Comparison of ENCODE assay signal across 11 cellular contexts in the genomic region with DNA sequence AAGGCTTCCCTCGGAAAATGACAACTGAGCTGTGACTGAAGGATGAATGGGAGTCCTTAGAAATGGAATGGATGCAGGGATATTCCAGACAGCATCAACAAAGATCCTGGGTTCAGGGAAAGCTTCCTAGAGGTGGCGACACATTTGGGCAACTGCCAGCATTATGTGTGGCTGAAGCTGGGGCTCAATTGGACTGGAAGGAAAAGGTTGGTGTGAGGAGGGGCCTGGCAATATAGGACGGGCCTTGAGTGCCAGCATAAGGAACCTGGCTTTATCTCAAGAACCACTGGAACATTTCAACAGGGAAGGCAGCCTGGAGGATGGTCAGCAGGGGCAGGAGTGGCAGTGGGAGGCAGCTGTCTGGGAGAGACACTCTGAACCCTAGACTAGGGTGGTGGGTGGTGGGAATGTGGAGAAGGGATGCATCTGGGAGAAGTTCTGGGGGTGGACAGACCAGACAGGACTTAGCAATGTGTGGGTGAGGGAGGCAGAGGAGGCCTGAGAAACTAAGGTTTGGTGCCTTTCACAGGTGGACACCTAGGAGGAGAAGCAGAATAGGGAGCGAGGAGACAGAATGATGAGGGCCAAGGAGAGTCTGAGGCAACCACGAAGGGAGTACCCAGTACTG. TPM values are rescaled to one million over a fixed set of nuclear protein-coding genes. Genes with fewer than 3 reads are reported as not detected.
DNase-seq lines count a peak whose midpoint lies in the region; ATAC-seq lines count a peak whose summit lies in the region.
"Had no signal": no experiment of that assay in that cellular context is flagged by ENCODE, and none has a peak within 500 bp of the region (broad histone marks: within the 10 kb centered on the region; RNA-seq: fewer than 3 reads in every experiment).

No MANE protein-coding gene starts in this region.

- peak overlapping the region; percentile 88 for H3K4me3 Mint-ChIP-seq in activated CD4-positive, alpha-beta T cell treated with anti-CD3 and anti-CD28 coated beads, Interleukin-2, amount 10 ng/mL, durations not matched to agents 24 days and 14 days
- peak overlapping the region; percentile 73 for H3K4me3 Mint-ChIP-seq in activated T-cell treated with anti-CD3 and anti-CD28 coated beads, Interleukin-2, amount 50 U/mL, for 4 hours

- H3K9me3 Mint-ChIP-seq in activated CD4-positive, alpha-beta T cell treated with anti-CD3 and anti-CD28 coated beads, Interleukin-2, amount 10 ng/mL, durations not matched to agents 24 days and 14 days: no peaks in the 10 kb centered on the region
- H3K9me3 Mint-ChIP-seq in activated T-cell treated with anti-CD3 and anti-CD28 coated beads, Interleukin-2, amount 50 U/mL, for 4 hours: no peaks in the 10 kb centered on the region

- no peak for ATAC-seq in activated T-cell treated with anti-CD3 and anti-CD28 coated beads, Interleukin-2, amount 50 U/mL, for 4 hours

- H3K27ac ChIP-seq in subcutaneous abdominal adipose tissue (ENCODE audit: low read depth, low read length): peak overlapping the region; percentile 54
- H3K27ac ChIP-seq: uterus had no signal

- H3K27ac Mint-ChIP-seq in activated CD4-positive, alpha-beta T cell treated with anti-CD3 and anti-CD28 coated beads, Interleukin-2, amount 10 ng/mL, durations not matched to agents 24 days and 14 days: peak overlapping the region; percentile 98

- H3K9ac ChIP-seq in subcutaneous abdominal adipose tissue (ENCODE audit: low read length in 5 of 5): peak overlapping the region in 2 of 5 donors; percentile 6 to 35

- no peaks in the 10 kb centered on the region for H3K27me3 ChIP-seq in subcutaneous abdominal adipose tissue (ENCODE audit: control insufficient read depth in 5 of 5, insufficient read depth in 4 of 5, low read length in 5 of 5)
- H3K27me3 ChIP-seq: uterus had no signal

- H3K4me1 ChIP-seq in subcutaneous abdominal adipose tissue (ENCODE audit: control insufficient read depth in 5 of 5, insufficient read depth in 5 of 5, low read length in 5 of 5): peaks cover 19 to 89% (median 80%) of the 10 kb centered on the region in 5 donors

- H3K4me1 Mint-ChIP-seq in activated CD4-positive, alpha-beta T cell treated with anti-CD3 and anti-CD28 coated beads, Interleukin-2, amount 10 ng/mL, durations not matched to agents 24 days and 14 days: peaks cover 78% of the 10 kb centered on the region
- peaks cover 87% of the 10 kb centered on the region for H3K4me1 Mint-ChIP-seq in activated T-cell treated with anti-CD3 and anti-CD28 coated beads, Interleukin-2, amount 50 U/mL, for 4 hours (ENCODE audit: low read depth)

- H3K36me3 Mint-ChIP-seq in activated CD4-positive, alpha-beta T cell treated with anti-CD3 and anti-CD28 coated beads, Interleukin-2, amount 10 ng/mL, durations not matched to agents 24 days and 14 days (ENCODE audit: low read depth): peaks cover 45% of the 10 kb centered on the region
- H3K36me3 Mint-ChIP-seq in activated T-cell treated with anti-CD3 and anti-CD28 coated beads, Interleukin-2, amount 50 U/mL, for 4 hours (ENCODE audit: insufficient read depth): peaks cover 26% of the 10 kb centered on the region

- no peaks in the 10 kb centered on the region for H3K27me3 Mint-ChIP-seq in activated CD4-positive, alpha-beta T cell treated with anti-CD3 and anti-CD28 coated beads, Interleukin-2, amount 10 ng/mL, durations not matched to agents 24 days and 14 days
- no peaks in the 10 kb centered on the region for H3K27me3 Mint-ChIP-seq in activated T-cell treated with anti-CD3 and anti-CD28 coated beads, Interleukin-2, amount 50 U/mL, for 4 hours (ENCODE audit: low read depth)

- H3K4me3 ChIP-seq in subcutaneous abdominal adipose tissue (ENCODE audit: low read depth in 1 of 5, low read length in 5 of 5): no peak overlapping the region
- H3K4me3 ChIP-seq: uterus had no signal

- H3K9me3 ChIP-seq in subcutaneous abdominal adipose tissue (ENCODE audit: control insufficient read depth in 5 of 5, low read length in 5 of 5): no peaks in the 10 kb centered on the region
- H3K9me3 ChIP-seq: uterus had no signal

- peak; percentile 68 for DNase-seq in activated CD4-positive, alpha-beta T cell treated with anti-CD3 and anti-CD28 coated beads, Interleukin-2, amount 10 ng/mL, durations not matched to agents 24 days and 14 days
- no peak for DNase-seq in activated CD4-positive, alpha-beta T cell treated with anti-CD3 and anti-CD28 coated beads for 1 hour
- DNase-seq in activated T-cell treated with anti-CD3 and anti-CD28 coated beads, Interleukin-2, amount 50 U/mL, for 4 hours: no peak
- peak; percentile 15 for DNase-seq in iris pigment epithelial cell (ENCODE audit: low read depth)
- no peak for DNase-seq in stimulated activated CD4-positive, alpha-beta T cell treated with anti-CD3 and anti-CD28 coated beads, Interleukin-2, amount 100 ng/mL, for 48 hours
- DNase-seq in NCI-H446 (lab: John Stamatoyannopoulos, UW): no peak
- no peak for DNase-seq in NCI-H2227 treated with DMSO at 0.1 percent for 48 hours (lab: John Stamatoyannopoulos, UW)
- DNase-seq: caudate nucleus, midbrain, uterus had no signal

- peaks cover 0 to 22% (median 9%) of the 10 kb centered on the region in 5 donors for H3K36me3 ChIP-seq in subcutaneous abdominal adipose tissue (ENCODE audit: control insufficient read depth in 5 of 5, insufficient read depth in 5 of 5, low read length in 5 of 5)
- H3K36me3 ChIP-seq: uterus had no signal

- intact Hi-C loops in activated CD4-positive, alpha-beta T cell treated with anti-CD3 and anti-CD28 coated beads, Interleukin-2, amount 10 ng/mL, durations not matched to agents 24 days and 14 days (cut with micrococcal nuclease): no loop called here

RNA-seq across cellular contexts. Expression of gene SH3BGRL3, which starts 3.5 kb away (rescaled TPM):
- total RNA-seq in activated CD4-positive, alpha-beta T cell treated with anti-CD3 and anti-CD28 coated beads, Interleukin-2, amount 10 ng/mL, durations not matched to agents 24 days and 14 days: 463 and 474 TPM in 2 replicates
- 100 to 1,000 TPM; 324 to 352 (median 326) TPM for total RNA-seq in activated T-cell treated with anti-CD3 and anti-CD28 coated beads, Interleukin-2, amount 50 U/mL, for 4 hours

RNA-seq across cellular contexts. Expression of gene UBXN11, which starts 23.1 kb away (rescaled TPM):
- total RNA-seq in activated CD4-positive, alpha-beta T cell treated with anti-CD3 and anti-CD28 coated beads, Interleukin-2, amount 10 ng/mL, durations not matched to agents 24 days and 14 days: 17.1 and 19.0 TPM in 2 replicates
- 10 to 100 TPM; 17.4 to 21.1 (median 19.9) TPM for total RNA-seq in activated T-cell treated with anti-CD3 and anti-CD28 coated beads, Interleukin-2, amount 50 U/mL, for 4 hours

RNA-seq across cellular contexts. Expression of gene CD52, which starts 34.4 kb away (rescaled TPM):
- total RNA-seq in activated CD4-positive, alpha-beta T cell treated with anti-CD3 and anti-CD28 coated beads, Interleukin-2, amount 10 ng/mL, durations not matched to agents 24 days and 14 days: 295 and 297 TPM in 2 replicates
- total RNA-seq in activated T-cell treated with anti-CD3 and anti-CD28 coated beads, Interleukin-2, amount 50 U/mL, for 4 hours: 10 to 100 TPM; 82.3 to 99.4 (median 93.8) TPM

RNA-seq across cellular contexts. Expression of gene CEP85, which starts 49.3 kb away (rescaled TPM):
- 39.3 and 40.8 TPM in 2 replicates for total RNA-seq in activated CD4-positive, alpha-beta T cell treated with anti-CD3 and anti-CD28 coated beads, Interleukin-2, amount 10 ng/mL, durations not matched to agents 24 days and 14 days
- 10 to 100 TPM; 25.5 to 28.7 (median 25.7) TPM for total RNA-seq in activated T-cell treated with anti-CD3 and anti-CD28 coated beads, Interleukin-2, amount 50 U/mL, for 4 hours

Comparison
In these comparisons a context has a peak if more than half of its experiments do, and no peak if none do; other contexts are left out.
1. DNase-seq: peak in activated CD4-positive, alpha-beta T cell treated with anti-CD3 and anti-CD28 coated beads, Interleukin-2, amount 10 ng/mL, durations not matched to agents 24 days and 14 days (single experiment) and iris pigment epithelial cell (single experiment); none in activated CD4-positive, alpha-beta T cell treated with anti-CD3 and anti-CD28 coated beads for 1 hour (single experiment), activated T-cell treated with anti-CD3 and anti-CD28 coated beads, Interleukin-2, amount 50 U/mL, for 4 hours (single experiment), stimulated activated CD4-positive, alpha-beta T cell treated with anti-CD3 and anti-CD28 coated beads, Interleukin-2, amount 100 ng/mL, for 48 hours (0 of 2), NCI-H446 (0 of 2) and NCI-H2227 treated with DMSO at 0.1 percent for 48 hours (single experiment).